9 cellular contexts compared by ENCODE assay signal in genomic region chr1:39154553-39155361, GRCh38. TPM values are rescaled to one million over a fixed set of nuclear protein-coding genes. Genes with fewer than 3 reads are reported as not detected.
DNase-seq lines count a peak whose midpoint lies in the region; ATAC-seq and TF ChIP-seq lines count a peak whose summit lies in the region.
"Had no signal": no experiment of that assay in that cellular context is flagged by ENCODE, and none has a peak within 500 bp of the region (broad histone marks: within the 10 kb centered on the region; RNA-seq: fewer than 3 reads in every experiment).

No MANE protein-coding gene starts in this region.

- H2AFZ ChIP-seq in ACC112 (ENCODE audit: low read length, unreplicated experiment) = no peak overlapping the region

- TF ChIP-seq CTCF in colonic mucosa (IDR thresholded peaks at IDR 0.05) = no peak
- TF ChIP-seq CTCF in CD8-positive, alpha-beta T cell (IDR thresholded peaks at IDR 0.05) = no peak

- H3K4me1 Mint-ChIP-seq in CD8-positive, alpha-beta T cell (ENCODE audit: low read depth) = peaks cover 6% of the 10 kb centered on the region

- no peak overlapping the region for H3K27ac Mint-ChIP-seq in CD8-positive, alpha-beta T cell

- H3K9me3 Mint-ChIP-seq in CD8-positive, alpha-beta T cell = no peaks in the 10 kb centered on the region

- H3K36me3 ChIP-seq in ACC112 (ENCODE audit: insufficient read depth, low read length) (no peaks in the 10 kb centered on the region), MG63 (peaks cover 6% of the 10 kb centered on the region), colonic mucosa (no peaks in the 10 kb centered on the region)
- H3K36me3 ChIP-seq in CD8-positive, alpha-beta T cell (ENCODE audit: insufficient read depth, low read length) = no peaks in the 10 kb centered on the region
- H3K36me3 ChIP-seq: WERI-Rb-1 had no signal

- H3K36me3 Mint-ChIP-seq in CD8-positive, alpha-beta T cell = no peaks in the 10 kb centered on the region

- DNase-seq in MG63 = peak; percentile 61
- no peak for DNase-seq in colonic mucosa
- peak; percentile 64 for DNase-seq in medulla oblongata (ENCODE audit: extremely low spot score)
- DNase-seq in CD8-positive, alpha-beta T cell = no peak
- DNase-seq in NCI-H774 (lab: John Stamatoyannopoulos, UW) = no peak
- DNase-seq: WERI-Rb-1 had no signal

- H3K27me3 ChIP-seq in ACC112 (ENCODE audit: insufficient read depth, low read length) = no peaks in the 10 kb centered on the region
- no peaks in the 10 kb centered on the region for H3K27me3 ChIP-seq in MG63
- no peaks in the 10 kb centered on the region for H3K27me3 ChIP-seq in colonic mucosa
- no peaks in the 10 kb centered on the region for H3K27me3 ChIP-seq in CD8-positive, alpha-beta T cell (ENCODE audit: insufficient read depth, low read length)

- peak overlapping the region; percentile 84 for H3K27ac ChIP-seq in ACC112 (ENCODE audit: low read depth, low read length)
- peak overlapping the region; percentile 12 for H3K27ac ChIP-seq in colonic mucosa
- no peak overlapping the region for H3K27ac ChIP-seq in CD8-positive, alpha-beta T cell (ENCODE audit: low read depth, low read length)
- H3K27ac ChIP-seq: WERI-Rb-1 had no signal

- peaks cover 48% of the 10 kb centered on the region for H3K79me2 ChIP-seq in ACC112 (ENCODE audit: control insufficient read depth, insufficient read depth, low read length, unreplicated experiment)

- POLR2A ChIA-PET in CD8-positive, alpha-beta T cell (lab: Charles Lee) = no interaction called here

- no peaks in the 10 kb centered on the region for H3K27me3 Mint-ChIP-seq in CD8-positive, alpha-beta T cell (ENCODE audit: low read depth)

- no peak overlapping the region for H3K4me3 Mint-ChIP-seq in CD8-positive, alpha-beta T cell

- H3K4me1 ChIP-seq in ACC112 (ENCODE audit: control insufficient read depth, insufficient read depth, low read length, unreplicated experiment) = peaks cover 47% of the 10 kb centered on the region
- peaks cover 14% of the 10 kb centered on the region for H3K4me1 ChIP-seq in colonic mucosa
- H3K4me1 ChIP-seq in CD8-positive, alpha-beta T cell (ENCODE audit: insufficient read depth, low read length) = no peaks in the 10 kb centered on the region

- no peaks in the 10 kb centered on the region for H3K9me3 ChIP-seq in MG63
- H3K9me3 ChIP-seq in colonic mucosa = no peaks in the 10 kb centered on the region
- H3K9me3 ChIP-seq in CD8-positive, alpha-beta T cell (ENCODE audit: low read length) = no peaks in the 10 kb centered on the region

- H3K9ac ChIP-seq in colonic mucosa (ENCODE audit: low read depth in 2 of 2, low read length in 2 of 2) = no peak overlapping the region

- CTCF ChIA-PET in CD8-positive, alpha-beta T cell (lab: Charles Lee) = no interaction called here

- peak overlapping the region; percentile 3; the same call in 1 of the 2 replicates for H3K4me3 ChIP-seq in ACC112 (ENCODE audit: low read depth, low read length)
- no peak overlapping the region for H3K4me3 ChIP-seq in MG63
- H3K4me3 ChIP-seq in colonic mucosa = no peak overlapping the region
- no peak overlapping the region for H3K4me3 ChIP-seq in CD8-positive, alpha-beta T cell (ENCODE audit: low read depth, low read length)

- no peak for ATAC-seq in HG03439 (IDR thresholded peaks at IDR 0.05; ENCODE audit: unreplicated experiment)
- no peak for ATAC-seq in GM18502 (IDR thresholded peaks at IDR 0.05; ENCODE audit: poor library complexity, unreplicated experiment)
- ATAC-seq in CD8-positive, alpha-beta T cell = no peak

- intact Hi-C loops in colonic mucosa (cut with DNase I) = no loop called here
- intact Hi-C loops in CD8-positive, alpha-beta T cell (cut with DNase I, micrococcal nuclease) = no loop called here

RNA-seq across cellular contexts. Expression of gene MACF1, which starts 49.7 kb away (rescaled TPM):
- 51.9 and 68.1 TPM in 2 replicates for total RNA-seq in MG63 (2014; rRNA removed; shearing (Covaris generic); ENCODE audit: low replicate concordance)
- total RNA-seq in colonic mucosa = 100 to 1,000 TPM; 107 to 148 TPM
- 100 to 1,000 TPM; 184 to 193 TPM for total RNA-seq in CD8-positive, alpha-beta T cell

Comparison
In these comparisons a context has a peak if more than half of its experiments do, and no peak if none do; other contexts are left out.
1. DNase-seq: peak in MG63 (single experiment) and medulla oblongata (single experiment); none in colonic mucosa (single experiment), CD8-positive, alpha-beta T cell (0 of 7) and NCI-H774 (single experiment).